Comparison of ENCODE assay signal across 1 cellular context in the genomic region with DNA sequence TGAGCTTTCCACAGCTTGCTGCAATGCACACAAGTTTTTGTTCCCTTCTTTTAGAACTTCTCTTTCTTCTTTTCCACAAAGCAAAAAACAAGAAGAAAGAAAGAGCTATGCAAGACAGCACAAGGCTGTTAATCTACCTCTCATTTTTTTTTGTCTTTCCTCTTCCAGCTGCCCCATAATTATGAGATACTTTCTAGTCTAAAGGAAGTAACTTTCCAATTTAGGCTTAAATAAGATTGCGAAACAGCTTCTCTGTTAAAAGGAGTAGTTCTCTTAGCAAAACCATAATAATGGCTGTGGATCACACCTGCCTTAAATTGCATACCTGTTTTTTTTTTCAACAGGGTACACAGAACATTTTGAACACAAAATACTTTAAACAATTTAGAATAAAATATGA.
TF ChIP-seq lines count a peak whose summit lies in the region.

No MANE protein-coding gene starts in this region.

TF ChIP-seq in K562, 482 proteins besides CTCF, POLR2A, EP300 and RAD21 (continued from another document):
- TF ChIP-seq, protein P1, sequence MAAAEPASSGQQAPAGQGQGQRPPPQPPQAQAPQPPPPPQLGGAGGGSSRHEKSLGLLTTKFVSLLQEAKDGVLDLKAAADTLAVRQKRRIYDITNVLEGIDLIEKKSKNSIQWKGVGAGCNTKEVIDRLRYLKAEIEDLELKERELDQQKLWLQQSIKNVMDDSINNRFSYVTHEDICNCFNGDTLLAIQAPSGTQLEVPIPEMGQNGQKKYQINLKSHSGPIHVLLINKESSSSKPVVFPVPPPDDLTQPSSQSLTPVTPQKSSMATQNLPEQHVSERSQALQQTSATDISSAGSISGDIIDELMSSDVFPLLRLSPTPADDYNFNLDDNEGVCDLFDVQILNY (CRISPR knock-in tag; IDR thresholded peaks at IDR 0.05): no peak
- TF ChIP-seq MAZ (CRISPR knock-in tag; conservative IDR thresholded peaks at IDR 0.05 in 1 of 2, IDR thresholded peaks at IDR 0.05 in 1 of 2): no peak
- no peak for TF ChIP-seq PYGO2 (tag; IDR thresholded peaks at IDR 0.05)
- TF ChIP-seq KHSRP (IDR thresholded peaks at IDR 0.05): no peak
